ENCODE assay signal across 8 cellular contexts in the genomic region with DNA sequence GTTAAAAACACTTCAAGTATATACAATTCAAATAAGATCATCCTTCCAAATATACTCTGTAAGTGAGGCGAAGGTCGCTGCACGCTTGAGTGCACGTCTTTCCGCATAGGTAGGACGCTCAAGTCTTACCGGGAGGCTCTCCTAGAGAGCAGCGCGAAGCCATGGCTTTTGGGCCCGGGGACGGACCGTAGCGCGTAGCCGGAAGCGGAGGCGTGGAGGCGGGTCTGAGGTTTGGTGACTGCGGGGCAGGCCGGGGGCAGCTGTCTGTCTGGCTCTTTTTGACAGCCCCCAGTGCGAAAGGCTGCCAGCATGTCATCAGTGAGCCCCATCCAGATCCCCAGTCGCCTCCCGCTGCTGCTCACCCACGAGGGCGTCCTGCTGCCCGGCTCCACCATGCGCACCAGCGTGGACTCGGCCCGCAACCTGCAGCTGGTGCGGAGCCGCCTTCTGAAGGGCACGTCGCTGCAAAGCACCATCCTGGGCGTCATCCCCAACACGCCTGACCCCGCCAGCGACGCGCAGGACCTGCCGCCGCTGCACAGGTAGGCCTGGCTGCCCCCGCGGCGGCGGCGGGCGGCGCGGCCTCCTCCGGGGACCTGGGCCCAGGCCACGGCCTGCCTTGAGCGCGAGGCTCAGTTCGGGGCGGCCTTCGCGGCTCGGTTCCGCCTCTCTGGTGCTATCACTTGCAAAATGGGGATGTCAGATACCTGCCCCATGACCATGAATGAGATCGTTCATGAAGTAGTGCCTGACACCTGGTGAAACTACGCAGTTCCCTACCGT. TPM values are rescaled to one million over a fixed set of nuclear protein-coding genes. Genes with fewer than 3 reads are reported as not detected.
DNase-seq lines count a peak whose midpoint lies in the region; ATAC-seq, FAIRE-seq and TF ChIP-seq lines count a peak whose summit lies in the region.

A gene with protein sequence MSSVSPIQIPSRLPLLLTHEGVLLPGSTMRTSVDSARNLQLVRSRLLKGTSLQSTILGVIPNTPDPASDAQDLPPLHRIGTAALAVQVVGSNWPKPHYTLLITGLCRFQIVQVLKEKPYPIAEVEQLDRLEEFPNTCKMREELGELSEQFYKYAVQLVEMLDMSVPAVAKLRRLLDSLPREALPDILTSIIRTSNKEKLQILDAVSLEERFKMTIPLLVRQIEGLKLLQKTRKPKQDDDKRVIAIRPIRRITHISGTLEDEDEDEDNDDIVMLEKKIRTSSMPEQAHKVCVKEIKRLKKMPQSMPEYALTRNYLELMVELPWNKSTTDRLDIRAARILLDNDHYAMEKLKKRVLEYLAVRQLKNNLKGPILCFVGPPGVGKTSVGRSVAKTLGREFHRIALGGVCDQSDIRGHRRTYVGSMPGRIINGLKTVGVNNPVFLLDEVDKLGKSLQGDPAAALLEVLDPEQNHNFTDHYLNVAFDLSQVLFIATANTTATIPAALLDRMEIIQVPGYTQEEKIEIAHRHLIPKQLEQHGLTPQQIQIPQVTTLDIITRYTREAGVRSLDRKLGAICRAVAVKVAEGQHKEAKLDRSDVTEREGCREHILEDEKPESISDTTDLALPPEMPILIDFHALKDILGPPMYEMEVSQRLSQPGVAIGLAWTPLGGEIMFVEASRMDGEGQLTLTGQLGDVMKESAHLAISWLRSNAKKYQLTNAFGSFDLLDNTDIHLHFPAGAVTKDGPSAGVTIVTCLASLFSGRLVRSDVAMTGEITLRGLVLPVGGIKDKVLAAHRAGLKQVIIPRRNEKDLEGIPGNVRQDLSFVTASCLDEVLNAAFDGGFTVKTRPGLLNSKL (plus strand): TSS at position 221 of the 783 bp plus-strand sequence. CDS start 89 bp downstream, at position 310.

- no peaks in the 10 kb centered on the region for H3K79me1 ChIP-seq in H1 (ENCODE audit: low read depth, low read length)
- H3K79me1 ChIP-seq in mesenchymal stem cell (replicated peaks; ENCODE audit: low read length, poor library complexity, severe bottlenecking), result peaks cover 7% of the 10 kb centered on the region

- H3K4me2 ChIP-seq in H1 (ENCODE audit: insufficient read depth in 1 of 2, low read depth in 2 of 2, low read length in 2 of 2) (peak within 1 kb of the TSS; percentile 80 to 85), mesenchymal stem cell (ENCODE audit: low read length, poor library complexity, severe bottlenecking) (peak within 1 kb of the TSS; percentile 88)

- no peak within 1 kb of the TSS for H3K18ac ChIP-seq in H1 (ENCODE audit: extremely low read depth, low read length)
- H3K18ac ChIP-seq in mesenchymal stem cell (ENCODE audit: low read depth in 1 of 2, low read length in 2 of 2), result peak within 1 kb of the TSS; percentile 87 to 100

- no peak for TF ChIP-seq RAD21 in H1 (IDR thresholded peaks at IDR 0.05 in 1 of 2, conservative IDR thresholded peaks at IDR 0.05 in 1 of 2; ENCODE audit: low read depth in 2 of 2, low read length in 2 of 2)

- TF ChIP-seq POLR2A in H1 (IDR thresholded peaks at IDR 0.05; ENCODE audit: control extremely low read depth in 1 of 2, low read depth in 2 of 2, low read length in 2 of 2), result peak in 1 of 2 experiments; percentile 56; a peak in 1 of 3 replicates

- no peak within 1 kb of the TSS for H2BK15ac ChIP-seq in H1 (ENCODE audit: low read length)
- H2BK15ac ChIP-seq in mesenchymal stem cell (ENCODE audit: low read depth, poor library complexity, severe bottlenecking), result peak within 1 kb of the TSS; percentile 82

- no peaks in the 10 kb centered on the region for H3K9me3 ChIP-seq in H1 (ENCODE audit: insufficient read depth in 2 of 2, low read depth in 1 of 2, low read length in 1 of 2)
- H3K9me3 ChIP-seq in mesenchymal stem cell (ENCODE audit: control insufficient read depth, low read length), result no peaks in the 10 kb centered on the region

- no peak within 1 kb of the TSS for H4K91ac ChIP-seq in H1 (replicated peaks; ENCODE audit: insufficient read length, low read length)
- H4K91ac ChIP-seq in mesenchymal stem cell (ENCODE audit: low read length), result peak within 1 kb of the TSS; percentile 94

- H3K4me1 ChIP-seq in H1 (replicated peaks in 1 of 4; ENCODE audit: control insufficient read depth in 3 of 4, insufficient read depth in 4 of 4, low read length in 3 of 4) (peaks cover 0 to 5% (median 2%) of the 10 kb centered on the region in 4 experiments; a peak in 3 of 7 replicates), mesenchymal stem cell (ENCODE audit: control insufficient read depth, insufficient read depth, low read depth, low read length) (peaks cover 6% of the 10 kb centered on the region)

- H3K9ac ChIP-seq in H1 (replicated peaks in 1 of 4; ENCODE audit: extremely low read depth in 1 of 4, low read depth in 3 of 4, low read length in 3 of 4) (peak within 1 kb of the TSS; percentile 73 to 88 (median 76)), mesenchymal stem cell (ENCODE audit: low read length) (peak within 1 kb of the TSS; percentile 95)

- H3K36me3 ChIP-seq in H1 (ENCODE audit: control insufficient read depth in 2 of 4, insufficient read depth in 4 of 4, low read length in 3 of 4) (no peaks in the 10 kb centered on the region), mesenchymal stem cell (ENCODE audit: control insufficient read depth in 1 of 2, insufficient read depth in 2 of 2, low read depth in 1 of 2, low read length in 2 of 2) (no peaks in the 10 kb centered on the region)

- FAIRE-seq in H1 (lab: Jason Lieb, UNC), result no peak

- CTCF ChIA-PET in H1 (lab: Charles Lee; ENCODE audit: partially characterized antibody), result interaction anchor here (0.7 kb wide), 1 partner anchor 13 kb away, joined by 3 read pairs; no protein-coding TSS in a partner anchor

- peaks cover 2 to 22% of the 10 kb centered on the region in 2 experiments; a peak in 2 of 4 replicates for H3K79me2 ChIP-seq in H1 (ENCODE audit: control insufficient read depth in 1 of 2, insufficient read depth in 2 of 2, low read length in 2 of 2)

- H3K23ac ChIP-seq in H1 (ENCODE audit: insufficient read length) (no peak within 1 kb of the TSS), mesenchymal stem cell (ENCODE audit: low read length in 2 of 2) (peak within 1 kb of the TSS in 1 of 2 experiments; percentile 90)

- H3K23me2 ChIP-seq in H1 (ENCODE audit: low read depth, low read length), result peaks cover 6% of the 10 kb centered on the region; the same call in 1 of the 2 replicates

- H3K4me3 ChIP-seq in H1 (ENCODE audit: extremely low read depth in 1 of 4, insufficient read depth in 2 of 4, low read depth in 3 of 4, low read length in 4 of 4), result peak within 1 kb of the TSS; percentile 72 to 88 (median 80)
- peak within 1 kb of the TSS; percentile 91 to 98 for H3K4me3 ChIP-seq in mesenchymal stem cell (ENCODE audit: insufficient read depth in 1 of 2, low read depth in 1 of 2, low read length in 2 of 2)

- POLR2A ChIA-PET in H1 (lab: Charles Lee; ENCODE audit: partially characterized antibody), result no interaction called here

- H2AFZ ChIP-seq in H1 (ENCODE audit: low read length), result peak within 1 kb of the TSS; percentile 49; the same call in 1 of the 2 replicates
- H2AFZ ChIP-seq in mesenchymal stem cell (ENCODE audit: low read depth, low read length), result peak within 1 kb of the TSS; percentile 98

- H2BK5ac ChIP-seq in H1 (ENCODE audit: low read depth, low read length), result no peak within 1 kb of the TSS
- H2BK5ac ChIP-seq in mesenchymal stem cell (ENCODE audit: low read depth, low read length, poor library complexity, severe bottlenecking), result no peak within 1 kb of the TSS

- 4% methylated on average over 62 of the region's 63 CpGs; no CpG with 5 or more reads in 1 of the 2 experiments for WGBS in H1 (ENCODE audit: extremely low coverage in 1 of 2, insufficient coverage in 1 of 2, insufficient read length in 1 of 2, insufficient replicate concordance in 2 of 2, low coverage in 1 of 2, low lambda C conversion rate in 2 of 2, missing lambda C conversion rate in 1 of 2), 2 experiments
- WGBS in mesenchymal stem cell, result under 1% methylated on average over 63 of the region's 63 CpGs

- H3K14ac ChIP-seq in H1 (ENCODE audit: insufficient read length), result no peak within 1 kb of the TSS
- peak within 1 kb of the TSS in 1 of 2 experiments; percentile 100 for H3K14ac ChIP-seq in mesenchymal stem cell (ENCODE audit: low read length in 2 of 2)

- no peak within 1 kb of the TSS for H2AK5ac ChIP-seq in H1 (ENCODE audit: low read depth, low read length)
- no peak within 1 kb of the TSS for H2AK5ac ChIP-seq in mesenchymal stem cell (ENCODE audit: low read length, severe bottlenecking)

- H4K8ac ChIP-seq in H1 (ENCODE audit: extremely low read depth, insufficient read depth, low read length) (no peak within 1 kb of the TSS; the same call in none of the 2 replicates), mesenchymal stem cell (ENCODE audit: low read length) (peak within 1 kb of the TSS; percentile 50)

- H4K5ac ChIP-seq in H1 (ENCODE audit: insufficient read length, low read depth, low read length), result no peak within 1 kb of the TSS

- peak in 1 of 2 experiments; percentile 40; a peak in 1 of 3 replicates for TF ChIP-seq EP300 in H1 (IDR thresholded peaks at IDR 0.05; ENCODE audit: borderline replicate concordance in 1 of 2, low read depth in 2 of 2, low read length in 2 of 2)

- H3K27me3 ChIP-seq in H1 (replicated peaks in 1 of 4; ENCODE audit: control insufficient read depth in 3 of 4, extremely low read depth in 1 of 4, insufficient read depth in 3 of 4, low read length in 3 of 4), result no peaks in the 10 kb centered on the region
- H3K27me3 ChIP-seq in mesenchymal stem cell (ENCODE audit: control insufficient read depth in 1 of 2, insufficient read depth in 1 of 2, low read length in 2 of 2), result no peaks in the 10 kb centered on the region

- H2BK12ac ChIP-seq in H1 (ENCODE audit: low read depth, low read length), result no peak within 1 kb of the TSS
- H2BK12ac ChIP-seq in mesenchymal stem cell (ENCODE audit: low read length in 2 of 2), result peak within 1 kb of the TSS in 1 of 2 experiments; percentile 79

- H3K27ac ChIP-seq in H1 (ENCODE audit: low read depth, low read length) (no peak within 1 kb of the TSS; the same call in 1 of the 2 replicates), mesenchymal stem cell (ENCODE audit: low read length, poor library complexity, severe bottlenecking) (peak within 1 kb of the TSS; percentile 52)

- H4K20me1 ChIP-seq in H1 (replicated peaks in 1 of 2; ENCODE audit: control insufficient read depth in 1 of 2, insufficient read depth in 2 of 2, low read length in 2 of 2), result peaks cover 0 to 1% of the 10 kb centered on the region in 2 experiments

- H2BK120ac ChIP-seq in H1 (replicated peaks; ENCODE audit: low read depth, low read length), result no peak within 1 kb of the TSS
- H2BK120ac ChIP-seq in mesenchymal stem cell (ENCODE audit: low read depth, low read length), result no peak within 1 kb of the TSS

- no peak within 1 kb of the TSS for H2BK20ac ChIP-seq in H1 (ENCODE audit: low read length)

- TF ChIP-seq CTCF in H1 (IDR thresholded peaks at IDR 0.05; ENCODE audit: control extremely low read depth in 1 of 3, insufficient read depth in 1 of 3, low read depth in 1 of 3, low read length in 3 of 3), result no peak

- ATAC-seq in GM19468 (IDR thresholded peaks at IDR 0.05; ENCODE audit: extremely low read depth, unreplicated experiment), result peak; percentile 72

- H3K4ac ChIP-seq in H1 (replicated peaks; ENCODE audit: insufficient read length, low read depth, low read length) (no peak within 1 kb of the TSS), mesenchymal stem cell (ENCODE audit: low read depth in 1 of 2, low read length in 2 of 2) (peak within 1 kb of the TSS; percentile 54 to 96)

- H3K56ac ChIP-seq in H1 (replicated peaks; ENCODE audit: insufficient read length, low read depth, low read length), result peak within 1 kb of the TSS; percentile 77

- peak; percentile 90 for DNase-seq in COLO668 (lab: John Stamatoyannopoulos, UW; ENCODE audit: unreplicated experiment)
- peak; percentile 20 for DNase-seq in HS-5 (ENCODE audit: low read depth)
- peak; percentile 76 for DNase-seq in NOMO-1 treated with dmso at 0.1 percent for 144 hours (lab: John Stamatoyannopoulos, UW; ENCODE audit: unreplicated experiment)
- peak; percentile 86 for DNase-seq in activated CD8-positive, alpha-beta memory T cell treated with anti-CD3 and anti-CD28 coated beads for 48 hours (ENCODE audit: low read depth in 2 of 3, low spot score in 2 of 3)
- peak; percentile 59 to 90 for DNase-seq in H1 (ENCODE audit: low read depth in 1 of 2, low spot score in 2 of 2)
- peak; percentile 88 for DNase-seq in mesenchymal stem cell
- DNase-seq in stimulated activated CD8-positive, alpha-beta memory T cell treated with anti-CD3 and anti-CD28 coated beads, Interleukin-12 subunit alpha, Interleukin-12 subunit beta, amount 100 ng/mL, for 24 hours (ENCODE audit: extremely low read depth), result peak; percentile 78

RNA-seq across cellular contexts. Expression of the gene that starts here (rescaled TPM):
- 22.4 and 23.1 TPM in 2 replicates for total RNA-seq in H1 (2021; fragmentation: NEBNext Ultra II Directional; extraction: Animal tissue kit (Norgen Biotek cat#: 25700))
- 7.0 and 8.1 TPM in 2 replicates for polyA plus RNA-seq in H1 (2011; rRNA removed)
- polyA plus RNA-seq in H1 (2011; cell fraction: cytosol; rRNA removed), result 9.9 TPM
- 9.2 TPM for polyA plus RNA-seq in H1 (2011; cell fraction: nucleus; rRNA removed)
- 11.5 to 14.9 TPM (median 13.8 TPM) in 4 replicates for polyA plus RNA-seq in H1 (2012, experiment 1 of 2)
- polyA plus RNA-seq in H1 (2012, experiment 2 of 2), result 2.2 TPM
- 8.2 TPM for polyA plus RNA-seq in H1 (2013, experiment 1 of 2)
- polyA plus RNA-seq in H1 (2013, experiment 2 of 2), result 8.2 TPM
- 28.1 and 33.9 TPM in 2 replicates for polyA minus RNA-seq in H1 (2011; rRNA and poly(A)+ RNA removed)
- 18.2 TPM for polyA minus RNA-seq in H1 (2011; cell fraction: cytosol; rRNA and poly(A)+ RNA removed)
- 25.2 TPM for polyA minus RNA-seq in H1 (2011; cell fraction: nucleus; rRNA and poly(A)+ RNA removed)
- 23.1 TPM for polyA plus RNA-seq in mesenchymal stem cell (2013, experiment 1 of 2)
- 23.1 TPM for polyA plus RNA-seq in mesenchymal stem cell (2013, experiment 2 of 2)

Comparison
In these comparisons a context has a peak if more than half of its experiments do, and no peak if none do; other contexts are left out.
1. DNase-seq: peak in every context shown above with its lines; median percentile 90 in COLO668; 88 in mesenchymal stem cell; 86 in activated CD8-positive, alpha-beta memory T cell treated with anti-CD3 and anti-CD28 coated beads for 48 hours; 78 in stimulated activated CD8-positive, alpha-beta memory T cell treated with anti-CD3 and anti-CD28 coated beads, Interleukin-12 subunit alpha, Interleukin-12 subunit beta, amount 100 ng/mL, for 24 hours; 76 in NOMO-1 treated with dmso at 0.1 percent for 144 hours; 74 in H1; 20 in HS-5.